1 cellular context compared by ENCODE assay signal in the genomic region with DNA sequence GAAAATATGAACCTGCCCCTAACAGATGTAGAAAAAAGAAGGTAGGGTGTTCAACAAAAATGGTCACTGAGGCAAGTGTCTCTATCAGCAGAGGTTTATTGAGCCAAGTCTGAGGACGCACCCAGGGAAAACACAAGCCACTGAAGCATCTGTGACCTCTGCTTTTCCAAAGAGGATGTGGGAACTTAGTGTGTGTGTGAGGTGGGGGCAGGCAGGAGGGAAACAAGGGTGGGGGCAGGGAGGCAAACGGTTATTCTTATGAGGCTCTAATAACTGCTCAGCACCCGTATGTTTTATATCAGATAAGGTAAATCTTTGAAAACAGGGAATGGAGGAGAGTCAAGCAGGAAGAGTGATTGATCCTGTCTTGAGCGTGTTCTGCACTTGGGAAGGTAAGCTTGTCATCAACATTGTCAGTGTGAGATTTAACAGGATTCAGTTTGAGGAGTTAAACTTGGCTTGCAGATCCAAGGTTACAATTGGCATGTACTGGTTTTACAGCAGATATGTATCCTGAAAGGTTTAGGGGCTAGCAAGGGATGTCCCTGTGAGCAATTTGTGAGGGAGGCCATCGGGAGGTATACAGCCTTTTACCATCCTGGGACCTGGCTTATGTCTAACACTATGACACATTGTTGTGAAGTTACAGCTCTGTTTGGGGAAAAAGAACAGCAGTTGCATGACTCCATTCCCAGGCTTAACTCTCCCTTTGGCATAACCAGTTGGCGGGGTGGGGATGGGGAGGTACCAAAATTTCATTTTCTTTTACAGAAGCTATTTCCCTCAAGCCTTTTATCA.
TF ChIP-seq lines count a peak whose summit lies in the region.

No MANE protein-coding gene starts in this region.

TF ChIP-seq in IMR-90, 13 proteins besides CTCF, POLR2A, EP300 and RAD21:
- TF ChIP-seq, protein P1, sequence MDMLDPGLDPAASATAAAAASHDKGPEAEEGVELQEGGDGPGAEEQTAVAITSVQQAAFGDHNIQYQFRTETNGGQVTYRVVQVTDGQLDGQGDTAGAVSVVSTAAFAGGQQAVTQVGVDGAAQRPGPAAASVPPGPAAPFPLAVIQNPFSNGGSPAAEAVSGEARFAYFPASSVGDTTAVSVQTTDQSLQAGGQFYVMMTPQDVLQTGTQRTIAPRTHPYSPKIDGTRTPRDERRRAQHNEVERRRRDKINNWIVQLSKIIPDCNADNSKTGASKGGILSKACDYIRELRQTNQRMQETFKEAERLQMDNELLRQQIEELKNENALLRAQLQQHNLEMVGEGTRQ (IDR thresholded peaks at IDR 0.05; ENCODE audit: low read depth, low read length): no peak
- TF ChIP-seq CHD1 (IDR thresholded peaks at IDR 0.05; ENCODE audit: low read depth, low read length): no peak
- no peak for TF ChIP-seq NFE2L2 (IDR thresholded peaks at IDR 0.05; ENCODE audit: low read depth, low read length)
- TF ChIP-seq MAZ (IDR thresholded peaks at IDR 0.05; ENCODE audit: borderline replicate concordance, low read depth, low read length): no peak
- TF ChIP-seq, protein P2, sequence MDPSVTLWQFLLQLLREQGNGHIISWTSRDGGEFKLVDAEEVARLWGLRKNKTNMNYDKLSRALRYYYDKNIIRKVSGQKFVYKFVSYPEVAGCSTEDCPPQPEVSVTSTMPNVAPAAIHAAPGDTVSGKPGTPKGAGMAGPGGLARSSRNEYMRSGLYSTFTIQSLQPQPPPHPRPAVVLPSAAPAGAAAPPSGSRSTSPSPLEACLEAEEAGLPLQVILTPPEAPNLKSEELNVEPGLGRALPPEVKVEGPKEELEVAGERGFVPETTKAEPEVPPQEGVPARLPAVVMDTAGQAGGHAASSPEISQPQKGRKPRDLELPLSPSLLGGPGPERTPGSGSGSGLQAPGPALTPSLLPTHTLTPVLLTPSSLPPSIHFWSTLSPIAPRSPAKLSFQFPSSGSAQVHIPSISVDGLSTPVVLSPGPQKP (IDR thresholded peaks at IDR 0.05; ENCODE audit: borderline replicate concordance, low read depth, low read length): no peak
- TF ChIP-seq MAFK (IDR thresholded peaks at IDR 0.05; ENCODE audit: low read depth, low read length): no peak
